ENCODE assay signal across 1 cellular context in the genomic region with DNA sequence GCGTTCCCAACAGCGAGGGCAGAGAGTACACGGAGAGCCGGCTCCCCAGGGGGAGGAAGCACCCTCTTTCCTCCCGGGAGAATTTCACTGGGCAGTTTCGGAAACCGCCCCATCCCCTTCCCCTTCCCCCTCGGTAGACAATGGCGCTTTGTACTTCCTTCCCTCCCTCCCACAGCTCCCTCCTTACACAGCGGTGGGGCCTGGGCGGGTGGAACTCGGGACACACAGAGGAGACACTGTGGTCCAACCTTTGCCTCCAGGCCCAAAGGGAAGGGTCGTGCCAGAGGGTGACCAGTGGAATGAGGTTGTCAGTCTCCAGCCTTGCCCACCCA.
TF ChIP-seq lines count a peak whose summit lies in the region.

No MANE protein-coding gene starts in this region.

TF ChIP-seq in endothelial cell of umbilical vein, 7 proteins besides CTCF, POLR2A, EP300 and RAD21:
- TF ChIP-seq JUN (IDR thresholded peaks at IDR 0.05; ENCODE audit: borderline replicate concordance, insufficient read depth, insufficient read length, low read depth) (no peak), EZH2 (IDR thresholded peaks at IDR 0.05; ENCODE audit: borderline replicate concordance, low read depth, low read length, severe bottlenecking) (no peak), GATA2 (IDR thresholded peaks at IDR 0.05; ENCODE audit: insufficient read depth, insufficient read length, low read depth, low read length) (no peak), FOS (IDR thresholded peaks at IDR 0.05; ENCODE audit: borderline replicate concordance, insufficient read depth, low read length) (no peak), POLR2AphosphoS5 (IDR thresholded peaks at IDR 0.05; ENCODE audit: insufficient read depth, low read depth, low read length) (no peak), MAX (IDR thresholded peaks at IDR 0.05; ENCODE audit: insufficient read depth, insufficient read length) (no peak), MYC (IDR thresholded peaks at IDR 0.05; ENCODE audit: low read depth, low read length) (no peak)
TF ChIP-seq in endothelial cell of umbilical vein: peak in this region for 0.
